Comparison of ENCODE assay signal across 9 cellular contexts in genomic region chr15:65409284-65409631, GRCh38. TPM values are rescaled to one million over a fixed set of nuclear protein-coding genes. Genes with fewer than 3 reads are reported as not detected.
DNase-seq lines count a peak whose midpoint lies in the region; ATAC-seq lines count a peak whose summit lies in the region.
"Had no signal": no experiment of that assay in that cellular context is flagged by ENCODE, and none has a peak within 500 bp of the region (broad histone marks: within the 10 kb centered on the region; RNA-seq: fewer than 3 reads in every experiment).

No MANE protein-coding gene starts in this region.

- H3K36me3 Mint-ChIP-seq in activated T-helper 17 cell treated with anti-CD3 and anti-CD28 coated beads, Interleukin-2, amount 50 U/mL, for 72 hours (ENCODE audit: low read depth): no peaks in the 10 kb centered on the region
- no peaks in the 10 kb centered on the region for H3K36me3 Mint-ChIP-seq in activated naive CD4-positive, alpha-beta T cell treated with anti-CD3 and anti-CD28 coated beads for 36 hours (ENCODE audit: low read depth)
- no peaks in the 10 kb centered on the region for H3K36me3 Mint-ChIP-seq in activated CD4-positive, alpha-beta memory T cell treated with anti-CD3 and anti-CD28 coated beads, Interleukin-2, amount 10 ng/mL, durations not matched to agents 7 days and 5 days (ENCODE audit: low read depth)
- H3K36me3 Mint-ChIP-seq: activated naive CD4-positive, alpha-beta T cell treated with anti-CD3 and anti-CD28 coated beads, Interleukin-2, amount 50 U/mL, for 24 hours had no signal

- POLR2A ChIA-PET in activated CD4-positive, alpha-beta memory T cell treated with anti-CD3 and anti-CD28 coated beads, Interleukin-2, amount 10 ng/mL, durations not matched to agents 7 days and 5 days (lab: Charles Lee): no interaction called here

- no peak overlapping the region for H3K27ac Mint-ChIP-seq in activated T-helper 17 cell treated with anti-CD3 and anti-CD28 coated beads, Interleukin-2, amount 50 U/mL, for 72 hours
- no peak overlapping the region for H3K27ac Mint-ChIP-seq in activated naive CD4-positive, alpha-beta T cell treated with anti-CD3 and anti-CD28 coated beads for 36 hours
- no peak overlapping the region for H3K27ac Mint-ChIP-seq in activated CD4-positive, alpha-beta memory T cell treated with anti-CD3 and anti-CD28 coated beads, Interleukin-2, amount 10 ng/mL, durations not matched to agents 7 days and 5 days
- H3K27ac Mint-ChIP-seq: activated naive CD4-positive, alpha-beta T cell treated with anti-CD3 and anti-CD28 coated beads, Interleukin-2, amount 50 U/mL, for 24 hours had no signal

- DNase-seq in EL (peak; percentile 96), myocyte (ENCODE audit: low read depth) (peak; percentile 94), ecto neural progenitor cell (ENCODE audit: low spot score) (no peak), hippocampal formation (lab: John Stamatoyannopoulos, UW) (no peak)
- DNase-seq in activated naive CD4-positive, alpha-beta T cell treated with anti-CD3 and anti-CD28 coated beads for 36 hours: no peak
- no peak for DNase-seq in activated CD4-positive, alpha-beta memory T cell treated with anti-CD3 and anti-CD28 coated beads, Interleukin-2, amount 10 ng/mL, durations not matched to agents 7 days and 5 days

- H3K9me3 Mint-ChIP-seq in activated T-helper 17 cell treated with anti-CD3 and anti-CD28 coated beads, Interleukin-2, amount 50 U/mL, for 72 hours: no peaks in the 10 kb centered on the region
- H3K9me3 Mint-ChIP-seq in activated naive CD4-positive, alpha-beta T cell treated with anti-CD3 and anti-CD28 coated beads for 36 hours: no peaks in the 10 kb centered on the region
- no peaks in the 10 kb centered on the region for H3K9me3 Mint-ChIP-seq in activated CD4-positive, alpha-beta memory T cell treated with anti-CD3 and anti-CD28 coated beads, Interleukin-2, amount 10 ng/mL, durations not matched to agents 7 days and 5 days
- H3K9me3 Mint-ChIP-seq: activated naive CD4-positive, alpha-beta T cell treated with anti-CD3 and anti-CD28 coated beads, Interleukin-2, amount 50 U/mL, for 24 hours had no signal

- H3K4me3 Mint-ChIP-seq in activated T-helper 17 cell treated with anti-CD3 and anti-CD28 coated beads, Interleukin-2, amount 50 U/mL, for 72 hours: no peak overlapping the region
- no peak overlapping the region for H3K4me3 Mint-ChIP-seq in activated naive CD4-positive, alpha-beta T cell treated with anti-CD3 and anti-CD28 coated beads for 36 hours
- no peak overlapping the region for H3K4me3 Mint-ChIP-seq in activated CD4-positive, alpha-beta memory T cell treated with anti-CD3 and anti-CD28 coated beads, Interleukin-2, amount 10 ng/mL, durations not matched to agents 7 days and 5 days
- H3K4me3 Mint-ChIP-seq: activated naive CD4-positive, alpha-beta T cell treated with anti-CD3 and anti-CD28 coated beads, Interleukin-2, amount 50 U/mL, for 24 hours had no signal

- intact Hi-C loops in activated naive CD4-positive, alpha-beta T cell treated with anti-CD3 and anti-CD28 coated beads for 36 hours (cut with micrococcal nuclease): loop anchor here (10.0 kb wide), 1 partner anchor 146 kb away; no protein-coding TSS in a partner anchor

- peaks cover 16% of the 10 kb centered on the region for H3K27me3 Mint-ChIP-seq in activated T-helper 17 cell treated with anti-CD3 and anti-CD28 coated beads, Interleukin-2, amount 50 U/mL, for 72 hours
- H3K27me3 Mint-ChIP-seq in activated naive CD4-positive, alpha-beta T cell treated with anti-CD3 and anti-CD28 coated beads for 36 hours (ENCODE audit: low read depth): peaks cover 8% of the 10 kb centered on the region
- H3K27me3 Mint-ChIP-seq in activated CD4-positive, alpha-beta memory T cell treated with anti-CD3 and anti-CD28 coated beads, Interleukin-2, amount 10 ng/mL, durations not matched to agents 7 days and 5 days: peaks cover 24% of the 10 kb centered on the region

- CTCF ChIA-PET in activated naive CD4-positive, alpha-beta T cell treated with anti-CD3 and anti-CD28 coated beads for 36 hours (lab: Charles Lee): no interaction called here
- CTCF ChIA-PET in activated CD4-positive, alpha-beta memory T cell treated with anti-CD3 and anti-CD28 coated beads, Interleukin-2, amount 10 ng/mL, durations not matched to agents 7 days and 5 days (lab: Charles Lee): interaction anchor here (0.7 kb wide), 1 partner anchor 896 kb away, joined by 3 read pairs; no protein-coding TSS in a partner anchor

- no peaks in the 10 kb centered on the region for H3K4me1 Mint-ChIP-seq in activated T-helper 17 cell treated with anti-CD3 and anti-CD28 coated beads, Interleukin-2, amount 50 U/mL, for 72 hours
- H3K4me1 Mint-ChIP-seq in activated naive CD4-positive, alpha-beta T cell treated with anti-CD3 and anti-CD28 coated beads for 36 hours (ENCODE audit: low read depth): no peaks in the 10 kb centered on the region
- H3K4me1 Mint-ChIP-seq in activated CD4-positive, alpha-beta memory T cell treated with anti-CD3 and anti-CD28 coated beads, Interleukin-2, amount 10 ng/mL, durations not matched to agents 7 days and 5 days: peaks cover 2% of the 10 kb centered on the region
- H3K4me1 Mint-ChIP-seq: activated naive CD4-positive, alpha-beta T cell treated with anti-CD3 and anti-CD28 coated beads, Interleukin-2, amount 50 U/mL, for 24 hours had no signal

- peak; percentile 52 for ATAC-seq in HG03342 (IDR thresholded peaks at IDR 0.05; ENCODE audit: unreplicated experiment)
- ATAC-seq in activated T-helper 17 cell treated with anti-CD3 and anti-CD28 coated beads, Interleukin-2, amount 50 U/mL, for 72 hours (replicated peaks): peak; percentile 73

RNA-seq across cellular contexts. Expression of gene IGDCC4, which starts 13.5 kb away (rescaled TPM):
- under 1 TPM; 0.15 to 0.66 TPM for total RNA-seq in activated T-helper 17 cell treated with anti-CD3 and anti-CD28 coated beads, Interleukin-2, amount 50 U/mL, for 72 hours
- total RNA-seq in myocyte: 24.9 and 28.9 TPM in 2 replicates
- polyA plus RNA-seq in myocyte (2012): 18.6 TPM
- under 1 TPM; 0.17 to 0.41 TPM for total RNA-seq in activated naive CD4-positive, alpha-beta T cell treated with anti-CD3 and anti-CD28 coated beads for 36 hours
- under 1 TPM; 0.05 to 0.08 TPM for total RNA-seq in activated CD4-positive, alpha-beta memory T cell treated with anti-CD3 and anti-CD28 coated beads, Interleukin-2, amount 10 ng/mL, durations not matched to agents 7 days and 5 days

RNA-seq across cellular contexts. Expression of gene IGDCC3, which starts 31.5 kb away (rescaled TPM):
- total RNA-seq in activated T-helper 17 cell treated with anti-CD3 and anti-CD28 coated beads, Interleukin-2, amount 50 U/mL, for 72 hours: not detected
- total RNA-seq in myocyte: 0.08 and 0.31 TPM in 2 replicates
- 0.04 TPM for polyA plus RNA-seq in myocyte (2012)
- not detected for total RNA-seq in activated naive CD4-positive, alpha-beta T cell treated with anti-CD3 and anti-CD28 coated beads for 36 hours
- total RNA-seq in activated CD4-positive, alpha-beta memory T cell treated with anti-CD3 and anti-CD28 coated beads, Interleukin-2, amount 10 ng/mL, durations not matched to agents 7 days and 5 days: not detected

Comparison
In these comparisons a context has a peak if more than half of its experiments do, and no peak if none do; other contexts are left out.
1. DNase-seq: peak in EL (single experiment) and myocyte (single experiment); none in ecto neural progenitor cell (single experiment), hippocampal formation (0 of 2), activated naive CD4-positive, alpha-beta T cell treated with anti-CD3 and anti-CD28 coated beads for 36 hours (single experiment) and activated CD4-positive, alpha-beta memory T cell treated with anti-CD3 and anti-CD28 coated beads, Interleukin-2, amount 10 ng/mL, durations not matched to agents 7 days and 5 days (single experiment).
2. RNA of gene IGDCC4, which starts 13.5 kb away (total RNA-seq): 24.9 to 28.9 TPM in myocyte; 0.15 to 0.66 TPM in activated T-helper 17 cell treated with anti-CD3 and anti-CD28 coated beads, Interleukin-2, amount 50 U/mL, for 72 hours, 0.17 to 0.41 TPM in activated naive CD4-positive, alpha-beta T cell treated with anti-CD3 and anti-CD28 coated beads for 36 hours and 0.05 to 0.08 TPM in activated CD4-positive, alpha-beta memory T cell treated with anti-CD3 and anti-CD28 coated beads, Interleukin-2, amount 10 ng/mL, durations not matched to agents 7 days and 5 days; every median in the first group is over 10 times any median in the second.